ENCODE assay signal across 33 cellular contexts in the genomic region with DNA sequence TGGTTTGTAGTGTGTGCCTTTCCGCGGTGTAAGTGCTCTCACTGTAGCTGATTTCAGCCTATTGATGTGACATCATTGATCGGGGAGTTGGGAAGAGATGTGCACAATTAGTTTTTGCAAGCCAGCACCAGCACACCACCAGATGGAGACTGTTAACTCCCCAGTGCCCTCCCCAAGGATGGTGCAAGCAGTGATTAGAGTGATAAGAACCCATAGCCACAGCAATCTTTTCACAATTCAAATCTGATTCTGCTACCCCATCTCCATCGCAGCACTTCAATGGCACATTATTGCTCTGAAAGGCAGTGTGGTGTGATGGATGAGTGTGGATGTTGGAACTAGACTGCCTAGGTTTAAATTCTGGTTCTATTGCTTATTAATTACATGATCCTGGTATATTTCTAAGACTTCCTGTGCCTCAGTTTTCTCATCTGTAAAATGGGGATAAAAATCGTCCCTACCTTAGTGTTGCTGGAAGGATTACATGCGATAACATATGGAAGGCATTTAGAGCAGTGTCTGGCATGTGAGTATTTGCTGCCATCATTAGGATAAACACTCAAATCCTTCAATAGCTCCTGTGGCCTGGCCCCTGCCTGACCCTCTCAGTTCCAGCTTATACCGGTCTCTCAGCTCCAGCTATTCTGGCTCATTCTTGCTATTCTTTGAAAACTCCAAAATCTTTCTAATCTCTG. TPM values are rescaled to one million over a fixed set of nuclear protein-coding genes. Genes with fewer than 3 reads are reported as not detected.
A peak's percentile ranks its signal among the peaks of the same experiment; 100 is the strongest.
DNase-seq lines count a peak whose midpoint lies in the region; ATAC-seq, FAIRE-seq and TF ChIP-seq lines count a peak whose summit lies in the region.
"Had no signal": no experiment of that assay in that cellular context is flagged by ENCODE, and none has a peak within 500 bp of the region (broad histone marks: within the 10 kb centered on the region; RNA-seq: fewer than 3 reads in every experiment).

No MANE protein-coding gene starts in this region.

- POLR2A ChIA-PET in SK-N-SH (lab: Yijun Ruan, JAX), result interaction anchor here (1.3 kb wide), 1 partner anchor 26 kb away, joined by 3 read pairs; a partner anchor contains a TSS

- H3K27ac ChIP-seq in SK-N-SH (ENCODE audit: low read depth in 2 of 2, low read length in 1 of 2), result peak overlapping the region in 1 of 2 experiments; percentile 75; a peak in 2 of 4 replicates
- peak overlapping the region; percentile 29 to 96 (median 58) for H3K27ac ChIP-seq in thyroid gland
- H3K27ac ChIP-seq in mesendoderm (ENCODE audit: low read depth, low read length), result no peak overlapping the region
- H3K27ac ChIP-seq: breast epithelium, prostate gland, VCaP had no signal

- H3K9me3 ChIP-seq in SK-N-SH (no peaks in the 10 kb centered on the region), thyroid gland (no peaks in the 10 kb centered on the region)
- H3K9me3 ChIP-seq: breast epithelium, prostate gland had no signal

- no peak for FAIRE-seq in frontal cortex (lab: Jason Lieb, UNC)
- FAIRE-seq: colon had no signal

- no peak overlapping the region for H2BK120ac ChIP-seq in mesendoderm (ENCODE audit: low read depth, low read length)

- H3K79me2 ChIP-seq in SK-N-SH (ENCODE audit: insufficient read depth) (no peaks in the 10 kb centered on the region), mesendoderm (ENCODE audit: control insufficient read depth, insufficient read depth, low read length) (no peaks in the 10 kb centered on the region)

- no peaks in the 10 kb centered on the region for H3F3A ChIP-seq in SK-N-SH (replicated peaks; ENCODE audit: insufficient read depth)

- TF ChIP-seq EP300 in SK-N-SH (IDR thresholded peaks at IDR 0.05; ENCODE audit: borderline replicate concordance in 1 of 2, low read depth in 1 of 2, low read length in 1 of 2), result no peak

- no peak overlapping the region for H4K8ac ChIP-seq in mesendoderm (ENCODE audit: low read depth, low read length)

- H2BK5ac ChIP-seq in mesendoderm (ENCODE audit: low read length), result no peak overlapping the region

- H2AFZ ChIP-seq in SK-N-SH (ENCODE audit: low read depth), result no peak overlapping the region

- no peak overlapping the region for H3K23ac ChIP-seq in mesendoderm (ENCODE audit: low read length)

- TF ChIP-seq CTCF in SK-N-SH (IDR thresholded peaks at IDR 0.05) (no peak), foreskin fibroblast (IDR thresholded peaks at IDR 0.05; ENCODE audit: low read depth, low read length) (no peak), thyroid gland (IDR thresholded peaks at IDR 0.05) (no peak)

- no peak for ATAC-seq in SK-N-SH treated with all-trans-retinoic acid at 6 μM for 48 hours
- ATAC-seq: activated CD8-positive, alpha-beta T cell treated with anti-CD3 and anti-CD28 coated beads, Interleukin-2, amount 10 ng/mL, durations not matched to agents 7 days and 5 days; activated naive CD4-positive, alpha-beta T cell treated with anti-CD3 and anti-CD28 coated beads, Interleukin-2, amount 50 U/mL, for 72 hours; HCT116; sciatic nerve had no signal

- TF ChIP-seq POLR2A in thyroid gland (IDR thresholded peaks at IDR 0.05), result no peak

- DNase-seq in SK-N-SH, result peak; percentile 62
- DNase-seq in OCI-M1 (lab: John Stamatoyannopoulos, UW), result peak; percentile 13
- DNase-seq in foreskin fibroblast, result peak; percentile 9 to 17
- DNase-seq in thyroid gland, result peak in 1 of 2 donors; percentile 34
- DNase-seq in frontal cortex (ENCODE audit: low spot score in 2 of 2), result no peak
- no peak for DNase-seq in mesendoderm
- DNase-seq in stimulated activated CD4-positive, alpha-beta T cell treated with anti-CD3 and anti-CD28 coated beads, Interleukin-1b, Interleukin-23, amount 100 ng/mL, for 48 hours, result no peak
- DNase-seq: ACHN; activated CD4-positive, alpha-beta T cell treated with anti-CD3 and anti-CD28 coated beads for 4 hours; activated CD8-positive, alpha-beta T cell treated with anti-CD3 and anti-CD28 coated beads, Interleukin-2, amount 10 ng/mL, durations not matched to agents 7 days and 5 days; anterior cingulate cortex; CD8-positive, alpha-beta memory T cell; immature natural killer cell; IMR-90; NCI-H1092 treated with DMSO at 0.1 percent for 48 hours; NCI-H1694 treated with DMSO at 0.1 percent for 48 hours; NCI-H526; nucleus accumbens; SIG-M5; stimulated activated CD4-positive, alpha-beta T cell treated with anti-CD3 and anti-CD28 coated beads, Interleukin-4, amount 100 ng/mL, for 24 hours; T1000; trophoblast cell had no signal

- no peak overlapping the region for H3K4me2 ChIP-seq in SK-N-SH
- H3K4me2 ChIP-seq in mesendoderm (ENCODE audit: low read length), result no peak overlapping the region

- peaks cover 0 to 10% of the 10 kb centered on the region in 2 experiments; a peak in 1 of 4 replicates for H3K4me1 ChIP-seq in SK-N-SH (ENCODE audit: control insufficient read depth in 1 of 2, insufficient read depth in 2 of 2, low read depth in 1 of 2, low read length in 1 of 2)
- peaks cover 28 to 41% of the 10 kb centered on the region in 2 donors for H3K4me1 ChIP-seq in thyroid gland
- no peaks in the 10 kb centered on the region for H3K4me1 ChIP-seq in mesendoderm (ENCODE audit: control insufficient read depth, low read depth, low read length)
- H3K4me1 ChIP-seq: breast epithelium, prostate gland had no signal

- H3K9ac ChIP-seq in SK-N-SH, result no peak overlapping the region
- no peak overlapping the region for H3K9ac ChIP-seq in mesendoderm (ENCODE audit: low read length)

- no peak overlapping the region for H3K56ac ChIP-seq in mesendoderm (ENCODE audit: low read length)

- no peak overlapping the region for H3K4ac ChIP-seq in mesendoderm (ENCODE audit: low read depth, low read length)

- no peak overlapping the region for H3K18ac ChIP-seq in mesendoderm (ENCODE audit: low read length)

- CTCF ChIA-PET in SK-N-SH (lab: Yijun Ruan, JAX), result interaction anchor here (0.8 to 1.2 kb wide), 2 partner anchors 12 to 40 kb away, joined by 3 to 6 read pairs; a partner anchor contains a TSS

- H4K20me1 ChIP-seq in SK-N-SH (ENCODE audit: insufficient read depth), result no peaks in the 10 kb centered on the region

- WGBS in SK-N-SH (ENCODE audit: low lambda C conversion rate), result 79% methylated on average over 7 of the region's 7 CpGs
- whole genome bisulfite sequencing in thyroid gland, 2 donors, result 78 to 88% methylated on average over 7 of the region's 7 CpGs
- WGBS in mesendoderm (ENCODE audit: extremely low coverage, insufficient coverage, low lambda C conversion rate), result no CpG with 5 or more reads among the region's 7 CpGs

- H3K79me1 ChIP-seq in mesendoderm (ENCODE audit: low read length), result no peaks in the 10 kb centered on the region

- TF ChIP-seq RAD21 in SK-N-SH (IDR thresholded peaks at IDR 0.05; ENCODE audit: low read length), result peak; percentile 28; the same call in 1 of the 2 replicates

- no peak overlapping the region for H2BK15ac ChIP-seq in mesendoderm (replicated peaks; ENCODE audit: low read depth)

- H2AK5ac ChIP-seq in mesendoderm (ENCODE audit: low read length), result no peak overlapping the region

- no peaks in the 10 kb centered on the region for H3K9me2 ChIP-seq in SK-N-SH

- H4K5ac ChIP-seq in mesendoderm (ENCODE audit: low read length), result no peak overlapping the region

- H3K4me3 ChIP-seq in SK-N-SH (ENCODE audit: low read depth in 2 of 2, low read length in 1 of 2) (no peak overlapping the region), foreskin fibroblast (ENCODE audit: low read depth in 1 of 2, low read length in 2 of 2) (no peak overlapping the region), thyroid gland (replicated peaks in 1 of 3) (no peak overlapping the region), mesendoderm (ENCODE audit: low read length) (no peak overlapping the region)
- H3K4me3 ChIP-seq: breast epithelium, prostate gland had no signal

- H3K36me3 ChIP-seq in SK-N-SH (replicated peaks in 1 of 2; ENCODE audit: control insufficient read depth in 1 of 2, insufficient read depth in 2 of 2, low read length in 1 of 2) (no peaks in the 10 kb centered on the region), thyroid gland (no peaks in the 10 kb centered on the region), mesendoderm (ENCODE audit: control insufficient read depth, insufficient read depth, low read length) (no peaks in the 10 kb centered on the region)
- H3K36me3 ChIP-seq: breast epithelium, prostate gland had no signal

- no peaks in the 10 kb centered on the region for H3K27me3 ChIP-seq in SK-N-SH (ENCODE audit: insufficient read depth)
- no peaks in the 10 kb centered on the region for H3K27me3 ChIP-seq in thyroid gland
- no peaks in the 10 kb centered on the region for H3K27me3 ChIP-seq in mesendoderm (ENCODE audit: insufficient read depth, low read length, poor library complexity)
- H3K27me3 ChIP-seq: breast epithelium had no signal

- intact Hi-C loops in thyroid gland (cut with DNase I), result no loop called here

TF ChIP-seq in SK-N-SH, 30 proteins besides CTCF, POLR2A, EP300 and RAD21:
- TF ChIP-seq GATA2 (CRISPR knock-in tag; IDR thresholded peaks at IDR 0.05) (peak; percentile 79), SIN3A (IDR thresholded peaks at IDR 0.05; ENCODE audit: borderline replicate concordance, low read depth, low read length) (no peak), ELF1 (IDR thresholded peaks at IDR 0.05) (no peak)

TF ChIP-seq in SK-N-SH treated with all-trans-retinoic acid at 6 μM for 48 hours, 23 proteins besides CTCF, POLR2A, EP300 and RAD21 (continues in another document):
- TF ChIP-seq ZNF8 (CRISPR knock-in tag; IDR thresholded peaks at IDR 0.05), result no peak
- TF ChIP-seq GLIS3 (CRISPR knock-in tag; IDR thresholded peaks at IDR 0.05), result no peak
- TF ChIP-seq TCF4 (CRISPR knock-in tag; IDR thresholded peaks at IDR 0.05; ENCODE audit: borderline replicate concordance), result no peak
- TF ChIP-seq ESRRG (CRISPR knock-in tag; IDR thresholded peaks at IDR 0.05), result no peak

RNA-seq across cellular contexts. Expression of a gene that starts 6.7 kb away (rescaled TPM):
- polyA plus RNA-seq in SK-N-SH (2012; rRNA removed), result not detected in 2 replicates
- under 0.01 TPM in 1 of 2 replicates, not detected in the other for polyA plus RNA-seq in SK-N-SH (2012; cell fraction: cytosol; rRNA removed)
- 0.01 TPM in 1 of 2 replicates, not detected in the other for polyA plus RNA-seq in SK-N-SH (2012; cell fraction: nucleus; rRNA removed)
- total RNA-seq in thyroid gland (1 to 10 TPM; 3.5 to 7.9 (median 7.1) TPM), frontal cortex (1.2 TPM)
- 0.11 TPM for polyA plus RNA-seq in mesendoderm (2013, experiment 1 of 2)
- 0.31 TPM for polyA plus RNA-seq in mesendoderm (2013, experiment 2 of 2)
- total RNA-seq: G401, glomerular endothelial cell, IMR-90 had no signal
- polyA plus RNA-seq: BJ; CD8-positive, alpha-beta memory T cell; IMR-90 had no signal

RNA-seq across cellular contexts. Expression of a gene that starts 11.9 kb away (rescaled TPM):
- polyA plus RNA-seq in SK-N-SH (2012; rRNA removed), result 64.2 and 75.1 TPM in 2 replicates
- 85.3 and 93.6 TPM in 2 replicates for polyA plus RNA-seq in SK-N-SH (2012; cell fraction: cytosol; rRNA removed)
- polyA plus RNA-seq in SK-N-SH (2012; cell fraction: nucleus; rRNA removed), result 39.3 and 42.8 TPM in 2 replicates
- 10 to 100 TPM; 45.6 to 85.9 (median 56.3) TPM for total RNA-seq in thyroid gland
- 15.9 TPM for total RNA-seq in frontal cortex
- polyA plus RNA-seq in mesendoderm (2013, experiment 1 of 2), result 194 TPM
- polyA plus RNA-seq in mesendoderm (2013, experiment 2 of 2), result 195 TPM

RNA-seq across cellular contexts. Expression of a gene that starts 25.8 kb away (rescaled TPM):
- polyA plus RNA-seq in SK-N-SH (2012; rRNA removed), result 11.9 and 15.2 TPM in 2 replicates
- polyA plus RNA-seq in SK-N-SH (2012; cell fraction: cytosol; rRNA removed), result 13.2 TPM in 2 replicates
- polyA plus RNA-seq in SK-N-SH (2012; cell fraction: nucleus; rRNA removed), result 14.2 and 14.4 TPM in 2 replicates
- total RNA-seq in thyroid gland (10 to 100 TPM; 15.2 to 31.9 (median 19.5) TPM), frontal cortex (20.8 TPM)
- polyA plus RNA-seq in mesendoderm (2013, experiment 1 of 2), result 1.8 TPM
- 2.2 TPM for polyA plus RNA-seq in mesendoderm (2013, experiment 2 of 2)
- polyA plus RNA-seq: CD8-positive, alpha-beta memory T cell had no signal

Comparison
In these comparisons a context has a peak if more than half of its experiments do, and no peak if none do; other contexts are left out.
1. DNase-seq: peak in SK-N-SH (single experiment), OCI-M1 (single experiment) and foreskin fibroblast (2 of 2); none in frontal cortex (0 of 2), mesendoderm (single experiment) and stimulated activated CD4-positive, alpha-beta T cell treated with anti-CD3 and anti-CD28 coated beads, Interleukin-1b, Interleukin-23, amount 100 ng/mL, for 48 hours (single experiment).